In the genomic region with DNA sequence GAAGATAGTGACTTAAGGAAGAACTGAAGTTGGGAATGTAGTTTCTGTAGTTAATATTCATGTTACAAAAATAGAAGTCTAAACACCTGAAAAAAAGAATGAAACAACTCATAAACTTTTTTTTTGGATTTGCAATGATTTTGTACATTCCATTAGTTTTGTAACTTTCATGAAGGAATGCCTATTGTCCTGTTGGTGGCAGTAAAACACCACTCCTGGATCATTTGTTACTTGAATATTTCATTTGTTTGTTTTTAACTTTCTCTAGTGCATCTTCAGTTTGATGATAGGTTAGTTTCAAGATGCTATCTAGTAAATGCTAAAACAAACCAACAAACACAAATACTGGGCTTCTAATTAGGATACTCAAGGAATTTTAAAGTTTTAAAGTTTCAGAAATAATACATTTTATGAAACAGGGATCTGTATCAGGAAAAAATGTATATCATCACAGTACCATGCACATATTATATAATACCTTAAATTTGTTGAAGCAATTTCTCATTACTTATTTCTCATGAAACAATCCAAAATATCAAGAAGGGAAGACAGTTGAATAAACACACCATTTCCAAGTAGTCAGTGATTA, we compare ENCODE assay signal across 8 cellular contexts.
A peak's percentile ranks its signal among the peaks of the same experiment; 100 is the strongest.
DNase-seq lines count a peak whose midpoint lies in the region; ATAC-seq and TF ChIP-seq lines count a peak whose summit lies in the region.

No MANE protein-coding gene starts in this region.

- H3K4me3 Mint-ChIP-seq in immature natural killer cell: no peak overlapping the region

- no peaks in the 10 kb centered on the region for H3K9me3 Mint-ChIP-seq in immature natural killer cell

- no peaks in the 10 kb centered on the region for H3K9me3 ChIP-seq in suprapubic skin

- in situ Hi-C loops in GM13976 (cut with MboI; ENCODE audit: low sequenced_read_pairs, unreplicated experiment) (loop anchor here (5.0 kb wide), 1 partner anchor 222 kb away; no protein-coding TSS in a partner anchor), astrocyte of the cerebellum (cut with HindIII; ENCODE audit: low sequenced_read_pairs) (no loop called here)

- no peak overlapping the region for H3K27ac ChIP-seq in suprapubic skin

- H3K36me3 Mint-ChIP-seq in immature natural killer cell: peaks cover 0 to 4% (median 0%) of the 10 kb centered on the region in 3 donors

- H3K27me3 ChIP-seq in suprapubic skin: no peaks in the 10 kb centered on the region

- ATAC-seq in GM21381 (IDR thresholded peaks at IDR 0.05; ENCODE audit: unreplicated experiment): no peak

- peaks cover 0 to 3% of the 10 kb centered on the region in 2 donors for H3K4me1 Mint-ChIP-seq in immature natural killer cell

- H3K27ac Mint-ChIP-seq in immature natural killer cell: peak overlapping the region in 1 of 6 donors; percentile 19

- H3K4me3 ChIP-seq in AG10803 (ENCODE audit: low read length) (no peak overlapping the region), astrocyte of the cerebellum (ENCODE audit: low read depth, low read length) (no peak overlapping the region), suprapubic skin (no peak overlapping the region)

- peak; percentile 71 for DNase-seq in AG10803 (ENCODE audit: low read depth)
- DNase-seq in GM13976 (ENCODE audit: low spot score): peak; percentile 51
- peak; percentile 11 for DNase-seq in NCI-H2196 treated with DMSO at 0.1 percent for 48 hours (lab: John Stamatoyannopoulos, UW; ENCODE audit: unreplicated experiment)
- peak; percentile 51 for DNase-seq in astrocyte of the cerebellum (ENCODE audit: low read depth)
- peak; percentile 36 to 51 (median 49) for DNase-seq in immature natural killer cell
- DNase-seq in suprapubic skin (ENCODE audit: low spot score in 2 of 2): no peak
- no peak for DNase-seq in activated T-cell treated with anti-CD3 and anti-CD28 coated beads for 4 hours

- no peaks in the 10 kb centered on the region for H3K4me1 ChIP-seq in suprapubic skin

- H3K27me3 Mint-ChIP-seq in immature natural killer cell (ENCODE audit: low read depth in 3 of 3): peaks cover 0 to 4% (median 0%) of the 10 kb centered on the region in 3 donors

- TF ChIP-seq CTCF in AG10803 (conservative IDR thresholded peaks at IDR 0.05; ENCODE audit: low read length) (peak; percentile 89), GM13976 (IDR thresholded peaks at IDR 0.05; ENCODE audit: borderline replicate concordance, control extremely low read depth, extremely low read depth, insufficient read depth, missing control alignments) (peak; percentile 47), astrocyte of the cerebellum (IDR thresholded peaks at IDR 0.05; ENCODE audit: low read depth, low read length, missing control alignments) (peak; percentile 55), suprapubic skin (IDR thresholded peaks at IDR 0.05) (peak; percentile 56 to 64)

- TF ChIP-seq EP300 in suprapubic skin (IDR thresholded peaks at IDR 0.05): no peak

- H3K36me3 ChIP-seq in suprapubic skin: no peaks in the 10 kb centered on the region

- no peak for TF ChIP-seq POLR2A in suprapubic skin (IDR thresholded peaks at IDR 0.05)

Comparison
In these comparisons a context has a peak if more than half of its experiments do, and no peak if none do; other contexts are left out.
1. DNase-seq: peak in AG10803 (single experiment), GM13976 (single experiment), NCI-H2196 treated with DMSO at 0.1 percent for 48 hours (single experiment), astrocyte of the cerebellum (single experiment) and immature natural killer cell (3 of 3); none in suprapubic skin (0 of 2) and activated T-cell treated with anti-CD3 and anti-CD28 coated beads for 4 hours (single experiment).
2. Peak in every context shown above with its lines, with median percentiles within 50 percentile points of each other: CTCF ChIP-seq.